Comparison of ENCODE assay signal across 28 cellular contexts in genomic region chr14:32027255-32027939, GRCh38. TPM values are rescaled to one million over a fixed set of nuclear protein-coding genes. Genes with fewer than 3 reads are reported as not detected.
A peak's percentile ranks its signal among the peaks of the same experiment; 100 is the strongest.
DNase-seq lines count a peak whose midpoint lies in the region; ATAC-seq, FAIRE-seq and TF ChIP-seq lines count a peak whose summit lies in the region.
"Had no signal": no experiment of that assay in that cellular context is flagged by ENCODE, and none has a peak within 500 bp of the region (broad histone marks: within the 10 kb centered on the region; RNA-seq: fewer than 3 reads in every experiment).

No MANE protein-coding gene starts in this region.

- WGBS in HepG2 (ENCODE audit: low lambda C conversion rate) = 5% methylated on average over 5 of the region's 5 CpGs
- 77% methylated on average over 5 of the region's 5 CpGs for WGBS in right lobe of liver (ENCODE audit: insufficient coverage, low coverage, low lambda C conversion rate, missing lambda C conversion rate)
- 84 to 90% methylated on average over 5 of the region's 5 CpGs for WGBS in tibial nerve, 2 donors

- no peak overlapping the region for H2AFZ ChIP-seq in HepG2 (ENCODE audit: low read length)
- no peak overlapping the region for H2AFZ ChIP-seq in PC-9

- intact Hi-C loops in HepG2 (cut with micrococcal nuclease; ENCODE audit: unreplicated experiment) = no loop called here
- intact Hi-C loops in right lobe of liver (cut with DNase I) = no loop called here
- intact Hi-C loops in PC-9 (cut with micrococcal nuclease; ENCODE audit: unreplicated experiment) = no loop called here

- H3K27ac ChIP-seq in HepG2 (ENCODE audit: extremely low read length, insufficient read depth, low read length) (no peak overlapping the region), right lobe of liver (no peak overlapping the region), PC-9 (peak overlapping the region; percentile 72), tibial nerve (no peak overlapping the region)
- H3K27ac ChIP-seq: body of pancreas, stomach, upper lobe of left lung had no signal

- POLR2A ChIA-PET in HepG2 (lab: Yijun Ruan, JAX) = interaction anchor here (1.0 kb wide), 1 partner anchor 17 kb away, joined by 3 read pairs; no protein-coding TSS in a partner anchor
- POLR2A ChIA-PET in PC-9 (lab: Charles Lee; ENCODE audit: unreplicated experiment) = no interaction called here

- in situ Hi-C loops in HepG2 (cut with HindIII; ENCODE audit: extremely low pct_ligation_motif_present, low pct_unique_long_range_greater_than_20kb) = no loop called here

- no peak overlapping the region for H3K4me2 ChIP-seq in HepG2 (ENCODE audit: low read depth, low read length)
- H3K4me2 ChIP-seq in PC-9 = peak overlapping the region; percentile 50
- H3K4me2 ChIP-seq: SK-N-SH had no signal

- H3K9me3 ChIP-seq in HepG2 (ENCODE audit: low read length) (no peaks in the 10 kb centered on the region), right lobe of liver (no peaks in the 10 kb centered on the region), PC-9 (ENCODE audit: insufficient read depth, low read depth) (no peaks in the 10 kb centered on the region), tibial nerve (no peaks in the 10 kb centered on the region)
- H3K9me3 ChIP-seq: body of pancreas, SK-N-SH, stomach, upper lobe of left lung had no signal

- FAIRE-seq in HepG2 (lab: Jason Lieb, UNC) = peak; percentile 15
- FAIRE-seq: A204.1, frontal cortex, K562 had no signal

- H3K36me3 Mint-ChIP-seq in activated T-cell treated with anti-CD3 and anti-CD28 coated beads, Interleukin-2, amount 50 U/mL, for 4 hours (ENCODE audit: insufficient read depth) = no peaks in the 10 kb centered on the region
- H3K36me3 Mint-ChIP-seq: activated naive CD8-positive, alpha-beta T cell; mesothelial cell of epicardium had no signal

- no peak for TF ChIP-seq POLR2A in HepG2 (IDR thresholded peaks at IDR 0.05; ENCODE audit: insufficient read depth in 1 of 2, low read depth in 2 of 2, low read length in 2 of 2)
- no peak for TF ChIP-seq POLR2A in right lobe of liver (IDR thresholded peaks at IDR 0.05)
- no peak for TF ChIP-seq POLR2A in tibial nerve (IDR thresholded peaks at IDR 0.05)

- H3F3A ChIP-seq in PC-9 (ENCODE audit: insufficient read depth, low read depth) = peaks cover 9% of the 10 kb centered on the region; the same call in 1 of the 2 replicates

- BruUV-seq in HepG2 (replicated peaks; lab: Mats Ljungman, UMichigan) = no TSS peak
- no TSS peak for BruUV-seq in PC-9 (replicated peaks; lab: Mats Ljungman, UMichigan)

- no peak overlapping the region for H3K4me3 Mint-ChIP-seq in activated T-cell treated with anti-CD3 and anti-CD28 coated beads, Interleukin-2, amount 50 U/mL, for 4 hours
- H3K4me3 Mint-ChIP-seq: activated naive CD8-positive, alpha-beta T cell; mesothelial cell of epicardium; nephron had no signal

- H3K9me2 ChIP-seq in PC-9 (ENCODE audit: insufficient read depth) = no peaks in the 10 kb centered on the region
- H3K9me2 ChIP-seq: SK-N-SH had no signal

- H3K27me3 Mint-ChIP-seq in activated T-cell treated with anti-CD3 and anti-CD28 coated beads, Interleukin-2, amount 50 U/mL, for 4 hours (ENCODE audit: low read depth) = peaks cover 7% of the 10 kb centered on the region

- H3K36me3 ChIP-seq in HepG2 (replicated peaks in 1 of 2; ENCODE audit: control insufficient read depth in 1 of 2, insufficient read depth in 2 of 2, low read length in 2 of 2) (no peaks in the 10 kb centered on the region), right lobe of liver (no peaks in the 10 kb centered on the region), PC-9 (ENCODE audit: low read depth) (no peaks in the 10 kb centered on the region), tibial nerve (no peaks in the 10 kb centered on the region)
- H3K36me3 ChIP-seq: stomach, upper lobe of left lung had no signal

- DNase-seq in HepG2 (ENCODE audit: low spot score) = peak; percentile 56
- DNase-seq in right lobe of liver = no peak
- peak in 1 of 2 experiments; percentile 66 for DNase-seq in PC-9
- peak; percentile 70 for DNase-seq in epithelial cell of esophagus (ENCODE audit: low read depth)
- DNase-seq in GM20000 (ENCODE audit: low spot score) = no peak
- no peak for DNase-seq in activated T-cell treated with anti-CD3 and anti-CD28 coated beads, Interleukin-2, amount 50 U/mL, for 4 hours
- DNase-seq in midbrain (lab: John Stamatoyannopoulos, UW) = no peak
- no peak for DNase-seq in tibial nerve (ENCODE audit: low spot score in 2 of 2)
- DNase-seq: activated CD4-positive, alpha-beta T cell treated with anti-CD3 and anti-CD28 coated beads for 1 hour; body of pancreas; C1 segment of cervical spinal cord; cortex of kidney; DMS 273 treated with DMSO at 0.1 percent for 48 hours; left cardiac atrium; NCI-H1092; NCI-H526 treated with DMSO at 0.1 percent for 48 hours; SK-N-SH; stimulated activated CD4-positive, alpha-beta T cell treated with anti-CD3 and anti-CD28 coated beads, Interleukin-2, amount 100 ng/mL, for 24 hours; stomach; T1000; upper lobe of left lung had no signal

- no peak; a peak in 1 of 4 replicates for TF ChIP-seq EP300 in HepG2 (IDR thresholded peaks at IDR 0.05; ENCODE audit: low read depth in 2 of 2, low read length in 2 of 2)
- TF ChIP-seq EP300 in HepG2 (CRISPR knock-in tag; IDR thresholded peaks at IDR 0.05; ENCODE audit: borderline replicate concordance) = no peak
- no peak for TF ChIP-seq EP300 in tibial nerve (IDR thresholded peaks at IDR 0.05)

- H3K9me3 Mint-ChIP-seq in activated T-cell treated with anti-CD3 and anti-CD28 coated beads, Interleukin-2, amount 50 U/mL, for 4 hours = no peaks in the 10 kb centered on the region
- H3K9me3 Mint-ChIP-seq: mesothelial cell of epicardium, nephron had no signal

- peak; percentile 28; the same call in 2 of the 3 replicates for ATAC-seq in HepG2
- ATAC-seq in right lobe of liver = no peak
- no peak for ATAC-seq in activated T-cell treated with anti-CD3 and anti-CD28 coated beads, Interleukin-2, amount 50 U/mL, for 4 hours
- ATAC-seq: body of pancreas, HCT116, K562, left cardiac atrium had no signal

- no peaks in the 10 kb centered on the region for H3K79me2 ChIP-seq in HepG2 (ENCODE audit: insufficient read depth, low read length)
- no peaks in the 10 kb centered on the region for H3K79me2 ChIP-seq in PC-9 (ENCODE audit: low read depth)

- H3K27me3 ChIP-seq in HepG2 (ENCODE audit: control insufficient read depth in 1 of 2, insufficient read depth in 2 of 2, low read length in 2 of 2) (no peaks in the 10 kb centered on the region; a peak in 1 of 5 replicates), right lobe of liver (no peaks in the 10 kb centered on the region), PC-9 (ENCODE audit: insufficient read depth, low read depth) (no peaks in the 10 kb centered on the region), tibial nerve (no peaks in the 10 kb centered on the region)
- H3K27me3 ChIP-seq: body of pancreas, stomach, upper lobe of left lung had no signal

- CTCF ChIA-PET in HepG2 (lab: Yijun Ruan, JAX; ENCODE audit: low intra/inter-chr PET ratio, low total read pairs) (no interaction called here), PC-9 (lab: Charles Lee) (no interaction called here)

- H4K20me1 ChIP-seq in HepG2 (ENCODE audit: insufficient read depth, low read length) (no peaks in the 10 kb centered on the region), PC-9 (ENCODE audit: insufficient read depth) (no peaks in the 10 kb centered on the region)

- no peak overlapping the region for H3K9ac ChIP-seq in HepG2 (ENCODE audit: insufficient read depth, low read depth, low read length)
- H3K9ac ChIP-seq: SK-N-SH had no signal

- H3K4me3 ChIP-seq in HepG2 (replicated peaks in 1 of 3; ENCODE audit: insufficient read depth in 1 of 3, low read depth in 2 of 3, low read length in 3 of 3) (no peak overlapping the region), right lobe of liver (no peak overlapping the region), PC-9 (no peak overlapping the region), epithelial cell of esophagus (ENCODE audit: low read length) (no peak overlapping the region), tibial nerve (no peak overlapping the region)
- H3K4me3 ChIP-seq: body of pancreas, K562, stomach, upper lobe of left lung had no signal

- TF ChIP-seq RAD21 in HepG2 (CRISPR knock-in tag; IDR thresholded peaks at IDR 0.05) = no peak

- TF ChIP-seq CTCF in HepG2 (CRISPR knock-in tag; IDR thresholded peaks at IDR 0.05) (no peak), right lobe of liver (IDR thresholded peaks at IDR 0.05) (no peak), PC-9 (conservative IDR thresholded peaks at IDR 0.05) (no peak), epithelial cell of esophagus (IDR thresholded peaks at IDR 0.05; ENCODE audit: insufficient read depth, low read depth, low read length, missing control alignments) (no peak), GM20000 (IDR thresholded peaks at IDR 0.05; ENCODE audit: extremely low read depth, missing control alignments) (no peak), tibial nerve (IDR thresholded peaks at IDR 0.05) (no peak)

- H3K4me1 Mint-ChIP-seq in activated T-cell treated with anti-CD3 and anti-CD28 coated beads, Interleukin-2, amount 50 U/mL, for 4 hours (ENCODE audit: low read depth) = no peaks in the 10 kb centered on the region
- H3K4me1 Mint-ChIP-seq: nephron had no signal

- H3K4me1 ChIP-seq in HepG2 (ENCODE audit: insufficient read depth, low read length) = no peaks in the 10 kb centered on the region
- H3K4me1 ChIP-seq in right lobe of liver = peaks cover 0 to 12% (median 0%) of the 10 kb centered on the region in 4 donors
- H3K4me1 ChIP-seq in PC-9 (replicated peaks; ENCODE audit: insufficient read depth) = peaks cover 21% of the 10 kb centered on the region; the same call in 1 of the 2 replicates
- H3K4me1 ChIP-seq in tibial nerve = peaks cover 0 to 12% (median 0%) of the 10 kb centered on the region in 4 donors

RNA-seq across cellular contexts. Expression of gene ARHGAP5, which starts 49.7 kb away (rescaled TPM):
- total RNA-seq in HepG2 (2016; rRNA removed; fragmentation: Illumina TruSeq; extraction: Trizol) (144 and 251 TPM in 2 replicates), right lobe of liver (10 to 100 TPM; 32.0 to 60.5 (median 50.1) TPM), PC-9 (2021) (45.3 and 58.6 TPM in 2 replicates), tibial nerve (100 to 1,000 TPM in 3 of 4 donors, 10 to 100 TPM in 1; 85.8 to 167 (median 104) TPM)
- total RNA-seq in HepG2 (2016; cell fraction: cytosol; rRNA removed; fragmentation: Illumina TruSeq; extraction: Trizol; ENCODE audit: low read depth) = 107 and 120 TPM in 2 replicates
- total RNA-seq in HepG2 (2016; cell fraction: insoluble cytoplasmic fraction; rRNA removed; fragmentation: Illumina TruSeq; extraction: Trizol) = 143 and 234 TPM in 2 replicates
- 251 and 354 TPM in 2 replicates for total RNA-seq in HepG2 (2016; cell fraction: membrane; rRNA removed; fragmentation: Illumina TruSeq; extraction: Trizol)
- total RNA-seq in HepG2 (2016; cell fraction: nucleus; rRNA removed; fragmentation: Illumina TruSeq; extraction: Trizol) = 126 and 127 TPM in 2 replicates
- 33.2 and 33.7 TPM in 2 replicates for polyA plus RNA-seq in HepG2 (2011; rRNA removed)
- polyA plus RNA-seq in HepG2 (2011; cell fraction: cytosol; rRNA removed) = 9.5 and 23.4 TPM in 2 replicates
- 16.4 and 21.5 TPM in 2 replicates for polyA plus RNA-seq in HepG2 (2011; cell fraction: nucleus; rRNA removed)
- polyA plus RNA-seq in HepG2 (2012) = 66.9 and 68.2 TPM in 2 replicates
- polyA plus RNA-seq in HepG2 (2016; cell fraction: cytosol; fragmentation: Illumina TruSeq; extraction: Trizol; ENCODE audit: low read depth) = 7.1 and 8.7 TPM in 2 replicates
- polyA plus RNA-seq in HepG2 (2016; cell fraction: insoluble cytoplasmic fraction; fragmentation: Illumina TruSeq; extraction: Trizol; ENCODE audit: low read depth) = 97.2 and 109 TPM in 2 replicates
- polyA plus RNA-seq in HepG2 (2016; cell fraction: membrane; fragmentation: Illumina TruSeq; extraction: Trizol; ENCODE audit: low read depth) = 24.4 and 27.7 TPM in 2 replicates
- 58.3 and 60.5 TPM in 2 replicates for polyA plus RNA-seq in HepG2 (2016; cell fraction: nucleus; fragmentation: Illumina TruSeq; extraction: Trizol; ENCODE audit: insufficient read depth, low read depth)
- polyA minus RNA-seq in HepG2 (2011; rRNA and poly(A)+ RNA removed; ENCODE audit: low replicate concordance) = 32.3 and 33.4 TPM in 2 replicates
- polyA minus RNA-seq in HepG2 (2011; cell fraction: cytosol; rRNA and poly(A)+ RNA removed) = 126 and 147 TPM in 2 replicates
- polyA minus RNA-seq in HepG2 (2011; cell fraction: nucleus; rRNA and poly(A)+ RNA removed) = 187 and 220 TPM in 2 replicates
- 10 to 100 TPM; 35.1 to 37.8 (median 36.4) TPM for total RNA-seq in activated T-cell treated with anti-CD3 and anti-CD28 coated beads, Interleukin-2, amount 50 U/mL, for 4 hours

Comparison
In these comparisons a context has a peak if more than half of its experiments do, and no peak if none do; other contexts are left out.
1. DNase-seq: peak in HepG2 (single experiment) and epithelial cell of esophagus (single experiment); none in right lobe of liver (0 of 3), GM20000 (single experiment), activated T-cell treated with anti-CD3 and anti-CD28 coated beads, Interleukin-2, amount 50 U/mL, for 4 hours (single experiment), midbrain (single experiment) and tibial nerve (0 of 2).